Comparison of ENCODE assay signal across 7 cellular contexts in genomic region chr11:133800666-133801065, GRCh38. TPM values are rescaled to one million over a fixed set of nuclear protein-coding genes. Genes with fewer than 3 reads are reported as not detected.
"Had no signal": no experiment of that assay in that cellular context is flagged by ENCODE, and none has a peak within 500 bp of the region (broad histone marks: within the 10 kb centered on the region; RNA-seq: fewer than 3 reads in every experiment).

No MANE protein-coding gene starts in this region.

- H3K4me3 Mint-ChIP-seq: GM23338, IgD-negative memory B cell had no signal

- H3K36me3 Mint-ChIP-seq: IgD-negative memory B cell had no signal

- H3K4me2 ChIP-seq: GM23338 had no signal

- DNase-seq: H7, HCEC 1CT had no signal

- H3K27me3 Mint-ChIP-seq: IgD-negative memory B cell had no signal

- H3K27ac Mint-ChIP-seq: GM23338, IgD-negative memory B cell had no signal

- H3K4me1 Mint-ChIP-seq: GM23338, IgD-negative memory B cell had no signal

- H3K4me3 ChIP-seq: GM23338 had no signal

- ATAC-seq: GM23338 had no signal

- FAIRE-seq: HTR-8/SVneo had no signal

- H2AFZ ChIP-seq: GM23338 had no signal

- H3K9me3 Mint-ChIP-seq: GM23338 had no signal

RNA-seq across cellular contexts. Expression of gene SPATA19, which starts 44.6 kb away (rescaled TPM):
- total RNA-seq: GM23338, H4, H7, HT-29 had no signal
- polyA plus RNA-seq: GM23338, IgD-negative memory B cell had no signal
